1 cellular context compared by ENCODE assay signal in the genomic region with DNA sequence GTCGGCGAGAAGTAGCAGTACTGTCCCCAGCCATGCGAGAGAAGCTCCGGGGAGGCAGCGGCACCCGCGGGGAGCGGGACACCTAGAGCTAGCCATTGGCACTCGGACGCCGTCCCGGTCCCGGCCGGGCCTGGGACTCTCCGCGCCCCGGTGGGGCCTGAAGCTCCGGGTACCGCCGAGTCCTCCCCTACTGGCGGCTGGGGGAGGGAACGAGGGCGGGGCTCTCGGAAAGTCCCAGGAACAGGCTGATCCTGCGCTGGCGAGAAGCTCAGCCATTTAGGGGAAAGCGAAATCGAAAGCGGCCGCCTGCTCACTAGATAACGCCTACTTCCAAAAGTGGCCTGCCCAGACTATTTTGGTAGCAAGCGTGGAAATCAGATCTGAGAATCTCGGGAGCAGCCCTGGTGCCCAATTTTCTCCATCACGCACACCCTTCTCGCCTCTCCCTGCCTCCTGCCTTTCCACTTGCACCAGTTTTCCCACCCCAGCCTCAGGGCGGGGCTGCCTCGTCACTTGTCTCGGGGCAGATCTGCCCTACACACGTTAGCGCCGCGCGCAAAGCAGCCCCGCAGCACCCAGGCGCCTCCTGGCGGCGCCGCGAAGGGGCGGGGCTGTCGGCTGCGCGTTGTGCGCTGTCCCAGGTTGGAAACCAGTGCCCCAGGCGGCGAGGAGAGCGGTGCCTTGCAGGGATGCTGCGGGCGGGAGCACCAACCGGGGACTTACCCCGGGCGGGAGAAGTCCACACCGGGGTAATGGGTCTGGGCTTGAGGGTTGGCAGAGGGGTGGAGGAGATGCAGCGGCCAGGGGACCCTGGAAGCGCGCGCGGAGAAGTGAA.
A peak's percentile ranks its signal among the peaks of the same experiment; 100 is the strongest.
TF ChIP-seq lines count a peak whose summit lies in the region.

TSS of gene PSMB9 (plus strand) at position 652 of the 835 bp plus-strand sequence. CDS start at position 690, 38 bp downstream.
A gene with protein sequence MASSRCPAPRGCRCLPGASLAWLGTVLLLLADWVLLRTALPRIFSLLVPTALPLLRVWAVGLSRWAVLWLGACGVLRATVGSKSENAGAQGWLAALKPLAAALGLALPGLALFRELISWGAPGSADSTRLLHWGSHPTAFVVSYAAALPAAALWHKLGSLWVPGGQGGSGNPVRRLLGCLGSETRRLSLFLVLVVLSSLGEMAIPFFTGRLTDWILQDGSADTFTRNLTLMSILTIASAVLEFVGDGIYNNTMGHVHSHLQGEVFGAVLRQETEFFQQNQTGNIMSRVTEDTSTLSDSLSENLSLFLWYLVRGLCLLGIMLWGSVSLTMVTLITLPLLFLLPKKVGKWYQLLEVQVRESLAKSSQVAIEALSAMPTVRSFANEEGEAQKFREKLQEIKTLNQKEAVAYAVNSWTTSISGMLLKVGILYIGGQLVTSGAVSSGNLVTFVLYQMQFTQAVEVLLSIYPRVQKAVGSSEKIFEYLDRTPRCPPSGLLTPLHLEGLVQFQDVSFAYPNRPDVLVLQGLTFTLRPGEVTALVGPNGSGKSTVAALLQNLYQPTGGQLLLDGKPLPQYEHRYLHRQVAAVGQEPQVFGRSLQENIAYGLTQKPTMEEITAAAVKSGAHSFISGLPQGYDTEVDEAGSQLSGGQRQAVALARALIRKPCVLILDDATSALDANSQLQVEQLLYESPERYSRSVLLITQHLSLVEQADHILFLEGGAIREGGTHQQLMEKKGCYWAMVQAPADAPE (minus strand): TSS at position 164 of the 835 bp plus-strand sequence. CDS start 68 bp downstream, at position 96.

TF ChIP-seq in K562, 482 proteins besides CTCF, POLR2A, EP300 and RAD21 (continued from another document and continues in another):
- TF ChIP-seq ZNF277 (CRISPR knock-in tag; IDR thresholded peaks at IDR 0.05; ENCODE audit: borderline replicate concordance) (no peak), ETV6 (IDR thresholded peaks at IDR 0.05; ENCODE audit: borderline replicate concordance in 1 of 2, low read depth in 2 of 2, low read length in 1 of 2) (no peak), ETV6 (CRISPR knock-in tag; IDR thresholded peaks at IDR 0.05; ENCODE audit: borderline replicate concordance) (peak; percentile 83; the same call in 1 of the 2 replicates), CCNT2 (IDR thresholded peaks at IDR 0.05; ENCODE audit: borderline replicate concordance, extremely low read depth, insufficient read length, low read depth, low read length) (peak; percentile 82), HNRNPUL1 (IDR thresholded peaks at IDR 0.05; ENCODE audit: low read length) (no peak), POU5F1 (IDR thresholded peaks at IDR 0.05; ENCODE audit: borderline replicate concordance, low read depth, low read length, partially characterized antibody) (peak; percentile 27), MTA3 (IDR thresholded peaks at IDR 0.05; ENCODE audit: borderline replicate concordance) (peak; percentile 85), TEAD4 (IDR thresholded peaks at IDR 0.05; ENCODE audit: low read length) (0 out of 2 replicates have a peak, but pooled peaks have one; percentile 4), TEAD4 (CRISPR knock-in tag; IDR thresholded peaks at IDR 0.05; ENCODE audit: borderline replicate concordance) (no peak), ZBTB7A (IDR thresholded peaks at IDR 0.05; ENCODE audit: borderline replicate concordance, control insufficient read depth, low read depth, low read length) (peak; percentile 38; the same call in 1 of the 2 replicates), HOXB6 (CRISPR knock-in tag; IDR thresholded peaks at IDR 0.05; ENCODE audit: borderline replicate concordance) (no peak; the same call in 1 of the 2 replicates), ZFX (CRISPR knock-in tag; IDR thresholded peaks at IDR 0.05) (peak; percentile 79), EP400 (IDR thresholded peaks at IDR 0.05) (peak; percentile 94), SOX6 (IDR thresholded peaks at IDR 0.05) (peak; percentile 58; the same call in 1 of the 2 replicates), ATF7 (IDR thresholded peaks at IDR 0.05) (peak; percentile 77; the same call in 1 of the 2 replicates), ZFP30 (CRISPR knock-in tag; IDR thresholded peaks at IDR 0.05; ENCODE audit: borderline replicate concordance) (no peak), MTA1 (IDR thresholded peaks at IDR 0.05; ENCODE audit: borderline replicate concordance) (peak; percentile 41; the same call in 1 of the 2 replicates), TBL1XR1 (IDR thresholded peaks at IDR 0.05; ENCODE audit: low read length in 2 of 2) (peak in 1 of 2 experiments; percentile 59; a peak in 1 of 4 replicates), RNF2 (IDR thresholded peaks at IDR 0.05) (peak; percentile 52; the same call in 1 of the 2 replicates), ZBTB11 (CRISPR knock-in tag; IDR thresholded peaks at IDR 0.05) (peak in 1 of 3 experiments; percentile 62; a peak in 2 of 6 replicates), RBFOX2 (IDR thresholded peaks at IDR 0.05; ENCODE audit: low read depth, low read length) (peak; percentile 69), STAT5A (IDR thresholded peaks at IDR 0.05; ENCODE audit: borderline replicate concordance, low read length) (no peak), DEAF1 (CRISPR knock-in tag; IDR thresholded peaks at IDR 0.05) (peak; percentile 75), SMARCE1 (IDR thresholded peaks at IDR 0.05) (peak; percentile 52; the same call in 1 of the 2 replicates), DPF2 (IDR thresholded peaks at IDR 0.05) (peak; percentile 83; the same call in 1 of the 2 replicates), E2F3 (CRISPR knock-in tag; IDR thresholded peaks at IDR 0.05) (no peak; the same call in 1 of the 2 replicates), TAL1 (IDR thresholded peaks at IDR 0.05) (peak; percentile 14; the same call in 1 of the 2 replicates), ZNF253 (CRISPR knock-in tag; conservative IDR thresholded peaks at IDR 0.05) (no peak), TCF7 (IDR thresholded peaks at IDR 0.05; ENCODE audit: borderline replicate concordance) (0 out of 2 replicates have a peak, but pooled peaks have one; percentile 42), RB1 (IDR thresholded peaks at IDR 0.05; ENCODE audit: low read depth) (peak; percentile 99), ETS1 (conservative IDR thresholded peaks at IDR 0.05; ENCODE audit: control insufficient read depth, low read depth, low read length) (0 out of 2 replicates have a peak, but pooled peaks have one; percentile 27), PHB2 (IDR thresholded peaks at IDR 0.05; ENCODE audit: low read depth) (no peak), IRF2 (CRISPR knock-in tag; IDR thresholded peaks at IDR 0.05) (peak; percentile 98), ZNF431 (CRISPR knock-in tag; IDR thresholded peaks at IDR 0.05) (peak; percentile 10), HCFC1 (IDR thresholded peaks at IDR 0.05; ENCODE audit: low read depth, low read length) (peak; percentile 62), TCF3 (CRISPR knock-in tag; IDR thresholded peaks at IDR 0.05) (0 out of 2 replicates have a peak, but pooled peaks have one; percentile 34)
- TF ChIP-seq, protein P1, sequence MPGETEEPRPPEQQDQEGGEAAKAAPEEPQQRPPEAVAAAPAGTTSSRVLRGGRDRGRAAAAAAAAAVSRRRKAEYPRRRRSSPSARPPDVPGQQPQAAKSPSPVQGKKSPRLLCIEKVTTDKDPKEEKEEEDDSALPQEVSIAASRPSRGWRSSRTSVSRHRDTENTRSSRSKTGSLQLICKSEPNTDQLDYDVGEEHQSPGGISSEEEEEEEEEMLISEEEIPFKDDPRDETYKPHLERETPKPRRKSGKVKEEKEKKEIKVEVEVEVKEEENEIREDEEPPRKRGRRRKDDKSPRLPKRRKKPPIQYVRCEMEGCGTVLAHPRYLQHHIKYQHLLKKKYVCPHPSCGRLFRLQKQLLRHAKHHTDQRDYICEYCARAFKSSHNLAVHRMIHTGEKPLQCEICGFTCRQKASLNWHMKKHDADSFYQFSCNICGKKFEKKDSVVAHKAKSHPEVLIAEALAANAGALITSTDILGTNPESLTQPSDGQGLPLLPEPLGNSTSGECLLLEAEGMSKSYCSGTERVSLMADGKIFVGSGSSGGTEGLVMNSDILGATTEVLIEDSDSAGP (CRISPR knock-in tag; IDR thresholded peaks at IDR 0.05) = no peak
- TF ChIP-seq, protein P2, sequence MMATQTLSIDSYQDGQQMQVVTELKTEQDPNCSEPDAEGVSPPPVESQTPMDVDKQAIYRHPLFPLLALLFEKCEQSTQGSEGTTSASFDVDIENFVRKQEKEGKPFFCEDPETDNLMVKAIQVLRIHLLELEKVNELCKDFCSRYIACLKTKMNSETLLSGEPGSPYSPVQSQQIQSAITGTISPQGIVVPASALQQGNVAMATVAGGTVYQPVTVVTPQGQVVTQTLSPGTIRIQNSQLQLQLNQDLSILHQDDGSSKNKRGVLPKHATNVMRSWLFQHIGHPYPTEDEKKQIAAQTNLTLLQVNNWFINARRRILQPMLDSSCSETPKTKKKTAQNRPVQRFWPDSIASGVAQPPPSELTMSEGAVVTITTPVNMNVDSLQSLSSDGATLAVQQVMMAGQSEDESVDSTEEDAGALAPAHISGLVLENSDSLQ (IDR thresholded peaks at IDR 0.05) = peak; percentile 70
- TF ChIP-seq, protein P3, sequence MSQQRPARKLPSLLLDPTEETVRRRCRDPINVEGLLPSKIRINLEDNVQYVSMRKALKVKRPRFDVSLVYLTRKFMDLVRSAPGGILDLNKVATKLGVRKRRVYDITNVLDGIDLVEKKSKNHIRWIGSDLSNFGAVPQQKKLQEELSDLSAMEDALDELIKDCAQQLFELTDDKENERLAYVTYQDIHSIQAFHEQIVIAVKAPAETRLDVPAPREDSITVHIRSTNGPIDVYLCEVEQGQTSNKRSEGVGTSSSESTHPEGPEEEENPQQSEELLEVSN (IDR thresholded peaks at IDR 0.05; ENCODE audit: borderline replicate concordance in 1 of 2, extremely low read depth in 1 of 2, insufficient read depth in 1 of 2, insufficient read length in 1 of 2, low read depth in 1 of 2, low read length in 1 of 2, poor library complexity in 1 of 2, severe bottlenecking in 1 of 2) = peak in 1 of 2 experiments; percentile 83
- TF ChIP-seq, protein P4, sequence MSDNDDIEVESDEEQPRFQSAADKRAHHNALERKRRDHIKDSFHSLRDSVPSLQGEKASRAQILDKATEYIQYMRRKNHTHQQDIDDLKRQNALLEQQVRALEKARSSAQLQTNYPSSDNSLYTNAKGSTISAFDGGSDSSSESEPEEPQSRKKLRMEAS (CRISPR knock-in tag; IDR thresholded peaks at IDR 0.05) = peak; percentile 49; the same call in 1 of the 2 replicates
